Comparison of ENCODE assay signal across 1 cellular context in the genomic region with DNA sequence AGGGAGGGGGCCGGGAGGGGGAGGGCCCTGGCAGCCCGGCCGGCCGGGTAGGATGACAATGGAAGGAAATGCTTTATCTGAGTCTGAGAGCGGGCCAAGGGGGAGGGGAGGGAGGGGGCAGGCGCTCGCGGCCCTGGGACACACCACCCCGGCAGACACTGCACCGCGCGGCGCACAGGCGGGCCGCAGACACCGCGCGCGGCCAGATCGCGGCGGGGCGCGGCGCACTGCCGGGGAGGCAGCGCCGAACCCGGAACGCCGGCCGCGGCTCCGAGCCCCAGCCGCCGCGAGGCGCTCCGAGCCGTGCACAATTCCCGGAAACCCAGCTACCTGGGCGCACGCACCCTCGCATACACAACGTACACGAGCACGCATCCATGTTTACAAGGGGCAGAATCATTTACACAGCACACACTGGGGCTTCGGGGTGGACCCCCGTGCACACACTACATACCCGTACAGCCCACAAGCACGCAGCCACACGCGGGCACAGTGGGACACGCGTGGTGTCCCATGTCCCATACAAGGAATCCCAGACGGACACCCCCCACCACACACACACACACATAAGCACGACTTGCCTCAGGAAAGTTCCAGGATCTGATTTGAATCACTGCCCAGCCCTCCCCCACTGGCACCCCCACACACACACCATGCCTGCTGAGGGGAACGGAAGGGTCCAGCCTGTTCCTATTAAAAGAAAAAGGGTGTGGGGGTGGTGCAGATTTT.
TF ChIP-seq lines count a peak whose summit lies in the region.

Gene HDAC7 (minus strand): TSS at position 2 of the 729 bp plus-strand sequence. CDS start 118 bp downstream, outside the sequence.

TF ChIP-seq in K562, 482 proteins besides CTCF, POLR2A, EP300 and RAD21 (continued from another document):
- TF ChIP-seq, protein P1, sequence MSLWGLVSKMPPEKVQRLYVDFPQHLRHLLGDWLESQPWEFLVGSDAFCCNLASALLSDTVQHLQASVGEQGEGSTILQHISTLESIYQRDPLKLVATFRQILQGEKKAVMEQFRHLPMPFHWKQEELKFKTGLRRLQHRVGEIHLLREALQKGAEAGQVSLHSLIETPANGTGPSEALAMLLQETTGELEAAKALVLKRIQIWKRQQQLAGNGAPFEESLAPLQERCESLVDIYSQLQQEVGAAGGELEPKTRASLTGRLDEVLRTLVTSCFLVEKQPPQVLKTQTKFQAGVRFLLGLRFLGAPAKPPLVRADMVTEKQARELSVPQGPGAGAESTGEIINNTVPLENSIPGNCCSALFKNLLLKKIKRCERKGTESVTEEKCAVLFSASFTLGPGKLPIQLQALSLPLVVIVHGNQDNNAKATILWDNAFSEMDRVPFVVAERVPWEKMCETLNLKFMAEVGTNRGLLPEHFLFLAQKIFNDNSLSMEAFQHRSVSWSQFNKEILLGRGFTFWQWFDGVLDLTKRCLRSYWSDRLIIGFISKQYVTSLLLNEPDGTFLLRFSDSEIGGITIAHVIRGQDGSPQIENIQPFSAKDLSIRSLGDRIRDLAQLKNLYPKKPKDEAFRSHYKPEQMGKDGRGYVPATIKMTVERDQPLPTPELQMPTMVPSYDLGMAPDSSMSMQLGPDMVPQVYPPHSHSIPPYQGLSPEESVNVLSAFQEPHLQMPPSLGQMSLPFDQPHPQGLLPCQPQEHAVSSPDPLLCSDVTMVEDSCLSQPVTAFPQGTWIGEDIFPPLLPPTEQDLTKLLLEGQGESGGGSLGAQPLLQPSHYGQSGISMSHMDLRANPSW (CRISPR knock-in tag; IDR thresholded peaks at IDR 0.05): no peak
- TF ChIP-seq ZFPM2 (CRISPR knock-in tag; IDR thresholded peaks at IDR 0.05) (no peak), TBP (optimal IDR thresholded peaks at IDR 0.05; ENCODE audit: low read depth, low read length) (peak; percentile 62)
